16 cellular contexts compared by ENCODE assay signal in the genomic region with DNA sequence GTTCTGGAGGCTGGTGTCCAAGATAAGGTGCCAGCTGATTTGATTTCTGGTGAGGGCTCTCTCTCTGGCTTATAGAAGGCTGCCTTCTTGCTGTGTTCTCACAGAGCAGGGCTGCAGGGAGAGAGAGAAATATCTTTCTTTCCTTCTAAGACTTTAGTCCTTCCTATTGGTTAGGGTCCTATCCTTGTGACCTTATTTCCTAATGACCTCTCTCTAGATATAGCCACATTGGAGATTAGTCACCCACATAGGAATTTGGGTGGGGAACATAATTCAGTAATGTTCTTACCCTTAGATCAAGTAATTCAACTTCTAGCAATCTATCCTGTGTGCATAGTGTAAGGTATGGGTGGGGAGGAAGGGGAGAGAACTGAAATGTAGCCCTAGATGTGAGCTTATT.
"Had no signal": no experiment of that assay in that cellular context is flagged by ENCODE, and none has a peak within 500 bp of the region (broad histone marks: within the 10 kb centered on the region; RNA-seq: fewer than 3 reads in every experiment).

No MANE protein-coding gene starts in this region.

- H3K4me2 ChIP-seq: hepatocyte, neural progenitor cell had no signal

- H3K9me3 Mint-ChIP-seq: activated CD4-positive, alpha-beta memory T cell treated with anti-CD3 and anti-CD28 coated beads, Interleukin-2, amount 10 ng/mL, durations not matched to agents 7 days and 5 days; activated naive CD8-positive, alpha-beta T cell treated with anti-CD3 and anti-CD28 coated beads, Interleukin-2, amount 50 U/mL, for 24 hours; activated T-cell treated with anti-CD3 and anti-CD28 coated beads, Interleukin-2, amount 50 U/mL, for 72 hours; neural progenitor cell; stimulated activated memory B cell treated with anti-CD40 and anti-IgM and Interleukin-4, amounts not matched to agents 10 μg/mL and 1 μg/mL and 100 μg/mL, for 72 hours had no signal

- ATAC-seq: activated naive CD8-positive, alpha-beta T cell treated with anti-CD3 and anti-CD28 coated beads, Interleukin-2, amount 50 U/mL, for 24 hours; activated T-cell treated with anti-CD3 and anti-CD28 coated beads, Interleukin-2, amount 50 U/mL, for 72 hours; stimulated activated memory B cell treated with anti-CD40 and anti-IgM and Interleukin-4, amounts not matched to agents 10 μg/mL and 1 μg/mL and 100 μg/mL, for 72 hours had no signal

- H3K27ac ChIP-seq: cardiac muscle cell, hepatocyte, neural progenitor cell, ovary, right atrium auricular region, tibial nerve had no signal

- H3K4me1 Mint-ChIP-seq: activated CD4-positive, alpha-beta memory T cell treated with anti-CD3 and anti-CD28 coated beads, Interleukin-2, amount 10 ng/mL, durations not matched to agents 7 days and 5 days; activated naive CD8-positive, alpha-beta T cell treated with anti-CD3 and anti-CD28 coated beads, Interleukin-2, amount 50 U/mL, for 24 hours; neural progenitor cell had no signal

- H3K4me3 ChIP-seq: cardiac muscle cell, hepatocyte, neural progenitor cell, ovary, right atrium auricular region, tibial nerve had no signal

- H3K36me3 ChIP-seq: cardiac muscle cell, neural progenitor cell, ovary, right atrium auricular region, tibial nerve had no signal

- H2AFZ ChIP-seq: hepatocyte, neural progenitor cell had no signal

- H3K9ac ChIP-seq: neural progenitor cell had no signal

- H3K9me3 ChIP-seq: ovary, right atrium auricular region had no signal

- H3K27me3 Mint-ChIP-seq: activated naive CD8-positive, alpha-beta T cell treated with anti-CD3 and anti-CD28 coated beads, Interleukin-2, amount 50 U/mL, for 24 hours had no signal

- H3K4me3 Mint-ChIP-seq: activated CD4-positive, alpha-beta memory T cell treated with anti-CD3 and anti-CD28 coated beads, Interleukin-2, amount 10 ng/mL, durations not matched to agents 7 days and 5 days; activated naive CD8-positive, alpha-beta T cell treated with anti-CD3 and anti-CD28 coated beads, Interleukin-2, amount 50 U/mL, for 24 hours; activated T-cell treated with anti-CD3 and anti-CD28 coated beads, Interleukin-2, amount 50 U/mL, for 72 hours; mesothelial cell of epicardium; neural progenitor cell; stimulated activated memory B cell treated with anti-CD40 and anti-IgM and Interleukin-4, amounts not matched to agents 10 μg/mL and 1 μg/mL and 100 μg/mL, for 72 hours had no signal

- H3K4me1 ChIP-seq: neural progenitor cell, right atrium auricular region, tibial nerve had no signal

- H3K36me3 Mint-ChIP-seq: mesothelial cell of epicardium; neural progenitor cell; stimulated activated memory B cell treated with anti-CD40 and anti-IgM and Interleukin-4, amounts not matched to agents 10 μg/mL and 1 μg/mL and 100 μg/mL, for 72 hours had no signal

- H3K27ac Mint-ChIP-seq: activated CD4-positive, alpha-beta memory T cell treated with anti-CD3 and anti-CD28 coated beads, Interleukin-2, amount 10 ng/mL, durations not matched to agents 7 days and 5 days; activated naive CD8-positive, alpha-beta T cell treated with anti-CD3 and anti-CD28 coated beads, Interleukin-2, amount 50 U/mL, for 24 hours; activated T-cell treated with anti-CD3 and anti-CD28 coated beads, Interleukin-2, amount 50 U/mL, for 72 hours; mesothelial cell of epicardium; neural progenitor cell; stimulated activated memory B cell treated with anti-CD40 and anti-IgM and Interleukin-4, amounts not matched to agents 10 μg/mL and 1 μg/mL and 100 μg/mL, for 72 hours had no signal

- H3K79me2 ChIP-seq: hepatocyte had no signal

- DNase-seq: activated CD4-positive, alpha-beta memory T cell treated with anti-CD3 and anti-CD28 coated beads, Interleukin-2, amount 10 ng/mL, durations not matched to agents 7 days and 5 days; activated naive CD4-positive, alpha-beta T cell treated with Interleukin-2 at 50 U/mL for 16 hours; activated naive CD8-positive, alpha-beta T cell treated with anti-CD3 and anti-CD28 coated beads, Interleukin-2, amount 50 U/mL, for 24 hours; activated T-cell treated with anti-CD3 and anti-CD28 coated beads, Interleukin-2, amount 50 U/mL, for 72 hours; ovary; SW 1271; T1000 had no signal

- FAIRE-seq: astrocyte, colon had no signal

- H3K27me3 ChIP-seq: cardiac muscle cell, hepatocyte, neural progenitor cell, ovary, right atrium auricular region, tibial nerve had no signal
